ENCODE assay signal across 1 cellular context in the genomic region with DNA sequence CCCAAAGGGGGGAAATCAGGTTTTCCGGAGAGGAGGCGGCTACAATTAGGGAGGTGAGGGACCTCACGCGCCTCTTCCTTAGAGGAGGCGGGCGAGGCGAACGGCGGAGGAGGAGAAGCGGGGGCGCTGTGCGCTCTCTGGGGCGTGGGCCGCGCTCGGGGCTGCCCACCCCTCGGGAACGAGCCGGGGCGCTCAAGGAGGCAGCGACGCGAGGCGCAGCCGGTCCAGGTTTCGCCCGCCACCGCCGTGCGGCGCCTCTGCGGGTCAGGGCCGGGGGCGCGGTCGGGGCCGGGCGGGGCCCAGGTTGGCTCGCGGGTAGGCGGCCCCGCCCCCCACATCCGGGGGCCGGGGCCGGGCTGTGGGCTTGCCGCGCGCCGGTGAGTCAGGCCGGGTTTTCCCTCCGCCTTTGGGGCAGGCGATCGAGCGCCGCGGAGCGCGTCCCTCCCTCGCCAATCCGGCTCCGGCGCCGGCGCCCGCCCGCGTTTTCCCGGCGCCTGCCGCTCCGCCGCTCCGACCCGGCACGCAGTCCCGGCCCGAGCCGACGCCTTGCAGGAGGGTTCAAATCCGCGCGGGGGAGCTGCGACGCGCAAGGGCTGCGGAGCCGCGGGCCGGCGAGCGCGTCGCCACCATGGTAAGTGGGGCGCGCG.
A peak's percentile ranks its signal among the peaks of the same experiment; 100 is the strongest.
TF ChIP-seq lines count a peak whose summit lies in the region.

A gene with protein sequence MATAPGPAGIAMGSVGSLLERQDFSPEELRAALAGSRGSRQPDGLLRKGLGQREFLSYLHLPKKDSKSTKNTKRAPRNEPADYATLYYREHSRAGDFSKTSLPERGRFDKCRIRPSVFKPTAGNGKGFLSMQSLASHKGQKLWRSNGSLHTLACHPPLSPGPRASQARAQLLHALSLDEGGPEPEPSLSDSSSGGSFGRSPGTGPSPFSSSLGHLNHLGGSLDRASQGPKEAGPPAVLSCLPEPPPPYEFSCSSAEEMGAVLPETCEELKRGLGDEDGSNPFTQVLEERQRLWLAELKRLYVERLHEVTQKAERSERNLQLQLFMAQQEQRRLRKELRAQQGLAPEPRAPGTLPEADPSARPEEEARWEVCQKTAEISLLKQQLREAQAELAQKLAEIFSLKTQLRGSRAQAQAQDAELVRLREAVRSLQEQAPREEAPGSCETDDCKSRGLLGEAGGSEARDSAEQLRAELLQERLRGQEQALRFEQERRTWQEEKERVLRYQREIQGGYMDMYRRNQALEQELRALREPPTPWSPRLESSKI (plus strand): TSS at position 392 of the 647 bp plus-strand sequence. CDS start 6,052 bp downstream, outside the sequence.

TF ChIP-seq in K562, 482 proteins besides CTCF, POLR2A, EP300 and RAD21 (continued from another document):
- no peak for TF ChIP-seq NCOA2 (IDR thresholded peaks at IDR 0.05; ENCODE audit: partially characterized antibody in 2 of 2)
- TF ChIP-seq NFIX (CRISPR knock-in tag; IDR thresholded peaks at IDR 0.05; ENCODE audit: low read depth): no peak
- TF ChIP-seq ZNF140 (CRISPR knock-in tag; IDR thresholded peaks at IDR 0.05): no peak
- TF ChIP-seq NBN (IDR thresholded peaks at IDR 0.05; ENCODE audit: low read depth): no peak
- TF ChIP-seq, protein P1, sequence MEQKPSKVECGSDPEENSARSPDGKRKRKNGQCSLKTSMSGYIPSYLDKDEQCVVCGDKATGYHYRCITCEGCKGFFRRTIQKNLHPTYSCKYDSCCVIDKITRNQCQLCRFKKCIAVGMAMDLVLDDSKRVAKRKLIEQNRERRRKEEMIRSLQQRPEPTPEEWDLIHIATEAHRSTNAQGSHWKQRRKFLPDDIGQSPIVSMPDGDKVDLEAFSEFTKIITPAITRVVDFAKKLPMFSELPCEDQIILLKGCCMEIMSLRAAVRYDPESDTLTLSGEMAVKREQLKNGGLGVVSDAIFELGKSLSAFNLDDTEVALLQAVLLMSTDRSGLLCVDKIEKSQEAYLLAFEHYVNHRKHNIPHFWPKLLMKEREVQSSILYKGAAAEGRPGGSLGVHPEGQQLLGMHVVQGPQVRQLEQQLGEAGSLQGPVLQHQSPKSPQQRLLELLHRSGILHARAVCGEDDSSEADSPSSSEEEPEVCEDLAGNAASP (IDR thresholded peaks at IDR 0.05): no peak
- no peak for TF ChIP-seq GATA2 (CRISPR knock-in tag; IDR thresholded peaks at IDR 0.05)
- no peak for TF ChIP-seq ZNF584 (CRISPR knock-in tag; IDR thresholded peaks at IDR 0.05; ENCODE audit: low read depth)
- no peak for TF ChIP-seq NR2F6 (CRISPR knock-in tag; IDR thresholded peaks at IDR 0.05)
- no peak; the same call in 1 of the 2 replicates for TF ChIP-seq TARDBP (IDR thresholded peaks at IDR 0.05)
- TF ChIP-seq RBM17 (IDR thresholded peaks at IDR 0.05; ENCODE audit: borderline replicate concordance, low read depth, low read length): no peak
- TF ChIP-seq CREB1 (IDR thresholded peaks at IDR 0.05): peak; percentile 46; the same call in 1 of the 2 replicates
- peak; percentile 50 for TF ChIP-seq CREB1 (CRISPR knock-in tag; IDR thresholded peaks at IDR 0.05)
- TF ChIP-seq, protein P2, sequence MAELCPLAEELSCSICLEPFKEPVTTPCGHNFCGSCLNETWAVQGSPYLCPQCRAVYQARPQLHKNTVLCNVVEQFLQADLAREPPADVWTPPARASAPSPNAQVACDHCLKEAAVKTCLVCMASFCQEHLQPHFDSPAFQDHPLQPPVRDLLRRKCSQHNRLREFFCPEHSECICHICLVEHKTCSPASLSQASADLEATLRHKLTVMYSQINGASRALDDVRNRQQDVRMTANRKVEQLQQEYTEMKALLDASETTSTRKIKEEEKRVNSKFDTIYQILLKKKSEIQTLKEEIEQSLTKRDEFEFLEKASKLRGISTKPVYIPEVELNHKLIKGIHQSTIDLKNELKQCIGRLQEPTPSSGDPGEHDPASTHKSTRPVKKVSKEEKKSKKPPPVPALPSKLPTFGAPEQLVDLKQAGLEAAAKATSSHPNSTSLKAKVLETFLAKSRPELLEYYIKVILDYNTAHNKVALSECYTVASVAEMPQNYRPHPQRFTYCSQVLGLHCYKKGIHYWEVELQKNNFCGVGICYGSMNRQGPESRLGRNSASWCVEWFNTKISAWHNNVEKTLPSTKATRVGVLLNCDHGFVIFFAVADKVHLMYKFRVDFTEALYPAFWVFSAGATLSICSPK (IDR thresholded peaks at IDR 0.05; ENCODE audit: borderline replicate concordance): no peak
- TF ChIP-seq, protein P3, sequence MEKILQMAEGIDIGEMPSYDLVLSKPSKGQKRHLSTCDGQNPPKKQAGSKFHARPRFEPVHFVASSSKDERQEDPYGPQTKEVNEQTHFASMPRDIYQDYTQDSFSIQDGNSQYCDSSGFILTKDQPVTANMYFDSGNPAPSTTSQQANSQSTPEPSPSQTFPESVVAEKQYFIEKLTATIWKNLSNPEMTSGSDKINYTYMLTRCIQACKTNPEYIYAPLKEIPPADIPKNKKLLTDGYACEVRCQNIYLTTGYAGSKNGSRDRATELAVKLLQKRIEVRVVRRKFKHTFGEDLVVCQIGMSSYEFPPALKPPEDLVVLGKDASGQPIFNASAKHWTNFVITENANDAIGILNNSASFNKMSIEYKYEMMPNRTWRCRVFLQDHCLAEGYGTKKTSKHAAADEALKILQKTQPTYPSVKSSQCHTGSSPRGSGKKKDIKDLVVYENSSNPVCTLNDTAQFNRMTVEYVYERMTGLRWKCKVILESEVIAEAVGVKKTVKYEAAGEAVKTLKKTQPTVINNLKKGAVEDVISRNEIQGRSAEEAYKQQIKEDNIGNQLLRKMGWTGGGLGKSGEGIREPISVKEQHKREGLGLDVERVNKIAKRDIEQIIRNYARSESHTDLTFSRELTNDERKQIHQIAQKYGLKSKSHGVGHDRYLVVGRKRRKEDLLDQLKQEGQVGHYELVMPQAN (IDR thresholded peaks at IDR 0.05; ENCODE audit: borderline replicate concordance): no peak
- TF ChIP-seq ZNF121 (CRISPR knock-in tag; conservative IDR thresholded peaks at IDR 0.05): no peak
- no peak for TF ChIP-seq TAF7 (tag; IDR thresholded peaks at IDR 0.05)
- TF ChIP-seq, protein P4, sequence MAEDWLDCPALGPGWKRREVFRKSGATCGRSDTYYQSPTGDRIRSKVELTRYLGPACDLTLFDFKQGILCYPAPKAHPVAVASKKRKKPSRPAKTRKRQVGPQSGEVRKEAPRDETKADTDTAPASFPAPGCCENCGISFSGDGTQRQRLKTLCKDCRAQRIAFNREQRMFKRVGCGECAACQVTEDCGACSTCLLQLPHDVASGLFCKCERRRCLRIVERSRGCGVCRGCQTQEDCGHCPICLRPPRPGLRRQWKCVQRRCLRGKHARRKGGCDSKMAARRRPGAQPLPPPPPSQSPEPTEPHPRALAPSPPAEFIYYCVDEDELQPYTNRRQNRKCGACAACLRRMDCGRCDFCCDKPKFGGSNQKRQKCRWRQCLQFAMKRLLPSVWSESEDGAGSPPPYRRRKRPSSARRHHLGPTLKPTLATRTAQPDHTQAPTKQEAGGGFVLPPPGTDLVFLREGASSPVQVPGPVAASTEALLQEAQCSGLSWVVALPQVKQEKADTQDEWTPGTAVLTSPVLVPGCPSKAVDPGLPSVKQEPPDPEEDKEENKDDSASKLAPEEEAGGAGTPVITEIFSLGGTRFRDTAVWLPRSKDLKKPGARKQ (CRISPR knock-in tag; IDR thresholded peaks at IDR 0.05): no peak
- TF ChIP-seq KLF13 (tag; IDR thresholded peaks at IDR 0.05; ENCODE audit: borderline replicate concordance, low read depth): 0 out of 2 replicates have a peak, but pooled peaks have one; percentile 10
- no peak for TF ChIP-seq ZNF695 (CRISPR knock-in tag; IDR thresholded peaks at IDR 0.05)
- no peak for TF ChIP-seq YBX1 (IDR thresholded peaks at IDR 0.05)
- TF ChIP-seq ETV5 (CRISPR knock-in tag; IDR thresholded peaks at IDR 0.05; ENCODE audit: low read depth): peak; percentile 80; the same call in 1 of the 2 replicates
- TF ChIP-seq ZNF561 (CRISPR knock-in tag; conservative IDR thresholded peaks at IDR 0.05): no peak
- TF ChIP-seq, protein P5, sequence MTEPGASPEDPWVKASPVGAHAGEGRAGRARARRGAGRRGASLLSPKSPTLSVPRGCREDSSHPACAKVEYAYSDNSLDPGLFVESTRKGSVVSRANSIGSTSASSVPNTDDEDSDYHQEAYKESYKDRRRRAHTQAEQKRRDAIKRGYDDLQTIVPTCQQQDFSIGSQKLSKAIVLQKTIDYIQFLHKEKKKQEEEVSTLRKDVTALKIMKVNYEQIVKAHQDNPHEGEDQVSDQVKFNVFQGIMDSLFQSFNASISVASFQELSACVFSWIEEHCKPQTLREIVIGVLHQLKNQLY (CRISPR knock-in tag; conservative IDR thresholded peaks at IDR 0.05): no peak
